Comparison of ENCODE assay signal across 8 cellular contexts in genomic region chr7:44018857-44019807, GRCh38. TPM values are rescaled to one million over a fixed set of nuclear protein-coding genes. Genes with fewer than 3 reads are reported as not detected.
DNase-seq lines count a peak whose midpoint lies in the region; ATAC-seq and TF ChIP-seq lines count a peak whose summit lies in the region.
"Not testable (repeated sequence)": the region's sequence is repeated elsewhere in the genome, so short reads cannot be mapped to it uniquely, and the experiment has no call there.

No MANE protein-coding gene starts in this region.

- ATAC-seq in GM19467 (IDR thresholded peaks at IDR 0.05; ENCODE audit: unreplicated experiment): peak; percentile 93
- ATAC-seq in activated CD8-positive, alpha-beta T cell treated with anti-CD3 and anti-CD28 coated beads for 36 hours: peak; percentile 90

- not testable (repeated sequence) for H3K36me3 Mint-ChIP-seq in activated CD8-positive, alpha-beta T cell treated with anti-CD3 and anti-CD28 coated beads for 36 hours (ENCODE audit: low read depth)

- H3K9me3 ChIP-seq in ectodermal cell (ENCODE audit: control insufficient read depth, low read length): not testable (repeated sequence)

- DNase-seq in COLO829 (ENCODE audit: low spot score) (peak; percentile 99), HL-60 (ENCODE audit: low read depth in 1 of 2, low spot score in 1 of 2) (peak; percentile 88 to 98), NCI-H82 treated with DMSO at 0.1 percent for 48 hours (lab: John Stamatoyannopoulos, UW; ENCODE audit: unreplicated experiment) (peak; percentile 79), lung microvascular endothelial cell (ENCODE audit: low read depth in 2 of 2) (peak; percentile 94)
- DNase-seq in activated CD8-positive, alpha-beta T cell treated with anti-CD3 and anti-CD28 coated beads for 36 hours: peak; percentile 99
- peak; percentile 98 to 99 (median 98) for DNase-seq in stimulated activated CD4-positive, alpha-beta T cell treated with anti-CD3 and anti-CD28 coated beads, TNF-alpha, amount 100 ng/mL, for 24 hours (ENCODE audit: low read depth in 3 of 3)

- not testable (repeated sequence) for H3K4me1 ChIP-seq in ectodermal cell (ENCODE audit: control insufficient read depth, insufficient read depth, low read length)

- H3K4me1 Mint-ChIP-seq in activated CD8-positive, alpha-beta T cell treated with anti-CD3 and anti-CD28 coated beads for 36 hours (ENCODE audit: low read depth): peaks cover 26% of the 10 kb centered on the region

- peak; percentile 42 for TF ChIP-seq CTCF in HL-60 (IDR thresholded peaks at IDR 0.05; ENCODE audit: insufficient read depth, low read length)
- TF ChIP-seq CTCF in activated CD8-positive, alpha-beta T cell treated with anti-CD3 and anti-CD28 coated beads for 36 hours (IDR thresholded peaks at IDR 0.05): peak; percentile 27

- CTCF ChIA-PET in activated CD8-positive, alpha-beta T cell treated with anti-CD3 and anti-CD28 coated beads for 36 hours (lab: Charles Lee): interaction anchor here (0.6 to 1.6 kb wide), 6 partner anchors 25 to 459 kb away, joined by 3 to 9 read pairs (median 4); partner anchors contain the start of genes DBNL and POLD2

- H3K9me3 Mint-ChIP-seq in activated CD8-positive, alpha-beta T cell treated with anti-CD3 and anti-CD28 coated beads for 36 hours: not testable (repeated sequence)

- not testable (repeated sequence) for H3K27me3 Mint-ChIP-seq in activated CD8-positive, alpha-beta T cell treated with anti-CD3 and anti-CD28 coated beads for 36 hours

- WGBS in ectodermal cell, 2 experiments: 1 to 2% methylated on average over 57 to 59 of the region's 63 CpGs

- H3K4me3 Mint-ChIP-seq in activated CD8-positive, alpha-beta T cell treated with anti-CD3 and anti-CD28 coated beads for 36 hours: peak overlapping the region; percentile 87

- not testable (repeated sequence) for H3K27me3 ChIP-seq in HL-60 (ENCODE audit: insufficient read depth, poor library complexity, severe bottlenecking); ectodermal cell (ENCODE audit: control insufficient read depth, insufficient read depth, low read length, poor library complexity, severe bottlenecking)

- H3K4me3 ChIP-seq in HL-60 (replicated peaks; ENCODE audit: insufficient read depth, low read length) (peak overlapping the region; percentile 75), ectodermal cell (ENCODE audit: insufficient read depth, low read depth, low read length) (peak overlapping the region; percentile 78)

- not testable (repeated sequence) for H3K36me3 ChIP-seq in ectodermal cell (ENCODE audit: control insufficient read depth, insufficient read depth, low read length)

- intact Hi-C loops in activated CD8-positive, alpha-beta T cell treated with anti-CD3 and anti-CD28 coated beads for 36 hours (cut with micrococcal nuclease): not testable (repeated sequence)

- POLR2A ChIA-PET in activated CD8-positive, alpha-beta T cell treated with anti-CD3 and anti-CD28 coated beads for 36 hours (lab: Charles Lee): interaction anchor here (0.7 to 1.2 kb wide), 2 partner anchors 25 to 78 kb away, joined by 3 to 4 read pairs; partner anchors contain the start of gene DBNL

- H3K27ac ChIP-seq in HL-60 (replicated peaks): peak overlapping the region; percentile 78
- H3K27ac ChIP-seq in ectodermal cell (ENCODE audit: insufficient read depth, low read depth, low read length, poor library complexity, severe bottlenecking): peak overlapping the region; percentile 63

- H3K27ac Mint-ChIP-seq in activated CD8-positive, alpha-beta T cell treated with anti-CD3 and anti-CD28 coated beads for 36 hours: peak overlapping the region; percentile 88

RNA-seq across cellular contexts. Expression of gene SPDYE1, which starts 21.4 kb away (rescaled TPM):
- not detected for total RNA-seq in activated CD8-positive, alpha-beta T cell treated with anti-CD3 and anti-CD28 coated beads for 36 hours
- polyA plus RNA-seq in ectodermal cell (2013, experiment 1 of 4): not detected
- not detected for polyA plus RNA-seq in ectodermal cell (2013, experiment 2 of 4)
- polyA plus RNA-seq in ectodermal cell (2013, experiment 3 of 4): not detected
- polyA plus RNA-seq in ectodermal cell (2013, experiment 4 of 4): not detected
- not detected in 2 replicates for total RNA-seq in lung microvascular endothelial cell

RNA-seq across cellular contexts. Expression of gene DBNL, which starts 25.4 kb away (rescaled TPM):
- total RNA-seq in activated CD8-positive, alpha-beta T cell treated with anti-CD3 and anti-CD28 coated beads for 36 hours: 100 to 1,000 TPM; 108 to 110 TPM
- 43.8 TPM for polyA plus RNA-seq in ectodermal cell (2013, experiment 1 of 4)
- polyA plus RNA-seq in ectodermal cell (2013, experiment 2 of 4): 50.7 TPM
- 38.7 TPM for polyA plus RNA-seq in ectodermal cell (2013, experiment 3 of 4)
- polyA plus RNA-seq in ectodermal cell (2013, experiment 4 of 4): 39.1 TPM
- 85.9 and 97.8 TPM in 2 replicates for total RNA-seq in lung microvascular endothelial cell

RNA-seq across cellular contexts. Expression of gene PGAM2, which starts 46.2 kb away (rescaled TPM):
- under 1 TPM in 1 of 2 experiments, not detected in 1; 0.49 TPM for total RNA-seq in activated CD8-positive, alpha-beta T cell treated with anti-CD3 and anti-CD28 coated beads for 36 hours
- 13.0 TPM for polyA plus RNA-seq in ectodermal cell (2013, experiment 1 of 4)
- 14.3 TPM for polyA plus RNA-seq in ectodermal cell (2013, experiment 2 of 4)
- 11.9 TPM for polyA plus RNA-seq in ectodermal cell (2013, experiment 3 of 4)
- polyA plus RNA-seq in ectodermal cell (2013, experiment 4 of 4): 11.4 TPM
- total RNA-seq in lung microvascular endothelial cell: under 0.01 TPM in 1 of 2 replicates, not detected in the other

Comparison
In these comparisons a context has a peak if more than half of its experiments do, and no peak if none do; other contexts are left out.
1. Peak in every context shown above with its lines: DNase-seq, ATAC-seq, H3K4me3 ChIP-seq and H3K27ac ChIP-seq.